10 cellular contexts compared by ENCODE assay signal in genomic region chr5:14414615-14415515, GRCh38.
DNase-seq lines count a peak whose midpoint lies in the region; ATAC-seq, FAIRE-seq and TF ChIP-seq lines count a peak whose summit lies in the region.
"Had no signal": no experiment of that assay in that cellular context is flagged by ENCODE, and none has a peak within 500 bp of the region (broad histone marks: within the 10 kb centered on the region; RNA-seq: fewer than 3 reads in every experiment).

No MANE protein-coding gene starts in this region.

- FAIRE-seq in bronchial epithelial cell (lab: Jason Lieb, UNC): peak; percentile 62
- FAIRE-seq: HepG2 had no signal

- H3K4me3 ChIP-seq in AG04450 (ENCODE audit: low read depth, low read length) (no peak overlapping the region), bronchial epithelial cell (ENCODE audit: low read depth, low read length) (no peak overlapping the region)

- H3K4me3 Mint-ChIP-seq in CD14-positive monocyte: no peak overlapping the region

- peaks cover 0 to 1% (median 0%) of the 10 kb centered on the region in 3 donors for H3K27me3 Mint-ChIP-seq in CD14-positive monocyte (ENCODE audit: low read depth in 3 of 3)

- DNase-seq in AG04450 (ENCODE audit: low read depth, low spot score) (no peak), bronchial epithelial cell (ENCODE audit: low read depth) (no peak), SKM-1 (lab: John Stamatoyannopoulos, UW; ENCODE audit: unreplicated experiment) (no peak), NCI-H69 (lab: John Stamatoyannopoulos, UW) (no peak), NCI-H446 treated with DMSO at 0.1 percent for 48 hours (lab: John Stamatoyannopoulos, UW) (no peak), CD14-positive monocyte (ENCODE audit: low spot score) (no peak)
- DNase-seq: DMS53 had no signal

- CTCF ChIA-PET in AG04450 (lab: Charles Lee): interaction anchor here (0.8 kb wide), 1 partner anchor 234 kb away, joined by 3 read pairs; no protein-coding TSS in a partner anchor

- H3K27ac ChIP-seq in AG04450 (ENCODE audit: low read depth, low read length): peak overlapping the region; percentile 34

- ATAC-seq in GM19372 (IDR thresholded peaks at IDR 0.05; ENCODE audit: low read depth, unreplicated experiment) (peak; percentile 73), HG03432 (IDR thresholded peaks at IDR 0.05; ENCODE audit: unreplicated experiment) (peak; percentile 85)
- ATAC-seq: HepG2 had no signal

- peaks cover 85 to 98% of the 10 kb centered on the region in 2 donors for H3K36me3 Mint-ChIP-seq in CD14-positive monocyte

- POLR2A ChIA-PET in AG04450 (lab: Yijun Ruan, JAX): no interaction called here

- H3K36me3 ChIP-seq in bronchial epithelial cell (ENCODE audit: control insufficient read depth, insufficient read depth, low read length): peaks cover 11% of the 10 kb centered on the region

- H3K27me3 ChIP-seq in AG04450 (ENCODE audit: control insufficient read depth, insufficient read depth, low read length) (no peaks in the 10 kb centered on the region), bronchial epithelial cell (ENCODE audit: control insufficient read depth, insufficient read depth, low read length) (no peaks in the 10 kb centered on the region)

- peak overlapping the region in 2 of 7 donors; percentile 22 to 36 for H3K27ac Mint-ChIP-seq in CD14-positive monocyte

- no peaks in the 10 kb centered on the region for H3K9me3 ChIP-seq in AG04450 (ENCODE audit: control insufficient read depth, insufficient read depth, low read length)

- TF ChIP-seq CTCF in AG04450 (IDR thresholded peaks at IDR 0.05; ENCODE audit: low read depth, low read length) (no peak), bronchial epithelial cell (IDR thresholded peaks at IDR 0.05; ENCODE audit: insufficient read depth, low read length, severe bottlenecking) (no peak), CD14-positive monocyte (IDR thresholded peaks at IDR 0.05) (no peak)

- H3K4me1 Mint-ChIP-seq in CD14-positive monocyte: no peaks in the 10 kb centered on the region

- H3K9me3 Mint-ChIP-seq in CD14-positive monocyte: peaks cover 0 to 3% (median 0%) of the 10 kb centered on the region in 7 donors

- intact Hi-C loops in CD14-positive monocyte (cut with micrococcal nuclease): no loop called here
